ENCODE assay signal across 1 cellular context in genomic region chr3:9713142-9713541, GRCh38.
TF ChIP-seq lines count a peak whose summit lies in the region.

No MANE protein-coding gene starts in this region.

TF ChIP-seq in K562, 482 proteins besides CTCF, POLR2A, EP300 and RAD21:
- 0 out of 2 replicates have a peak, but pooled peaks have one; percentile 33 for TF ChIP-seq MCM3 (IDR thresholded peaks at IDR 0.05)
- no peak for TF ChIP-seq BACH1 (tag; IDR thresholded peaks at IDR 0.05)
- TF ChIP-seq MBD2 (IDR thresholded peaks at IDR 0.05; ENCODE audit: borderline replicate concordance, low read depth) = no peak
- TF ChIP-seq DNMT1 (IDR thresholded peaks at IDR 0.05) = no peak
- no peak for TF ChIP-seq ATF1 (CRISPR knock-in tag; IDR thresholded peaks at IDR 0.05)
- TF ChIP-seq ATF1 (tag; IDR thresholded peaks at IDR 0.05) = no peak
- no peak for TF ChIP-seq NR2C1 (IDR thresholded peaks at IDR 0.05)
- no peak for TF ChIP-seq NR2C1 (tag; IDR thresholded peaks at IDR 0.05)
- no peak for TF ChIP-seq MTA2 (IDR thresholded peaks at IDR 0.05; ENCODE audit: low read depth)
- no peak for TF ChIP-seq PCBP2 (IDR thresholded peaks at IDR 0.05; ENCODE audit: low read depth, low read length, poor library complexity, severe bottlenecking)
- no peak for TF ChIP-seq NELFE (IDR thresholded peaks at IDR 0.05; ENCODE audit: insufficient read depth, insufficient read length)
- 0 out of 2 replicates have a peak, but pooled peaks have one; percentile 18 for TF ChIP-seq EHMT2 (IDR thresholded peaks at IDR 0.05)
- no peak for TF ChIP-seq BRF2 (IDR thresholded peaks at IDR 0.05; ENCODE audit: borderline replicate concordance, insufficient read depth, insufficient read length)
- TF ChIP-seq ZNF133 (CRISPR knock-in tag; IDR thresholded peaks at IDR 0.05) = no peak
- TF ChIP-seq KHSRP (IDR thresholded peaks at IDR 0.05) = no peak
- no peak for TF ChIP-seq TBL1XR1 (IDR thresholded peaks at IDR 0.05; ENCODE audit: low read length in 2 of 2)
- TF ChIP-seq GTF2E2 (tag; IDR thresholded peaks at IDR 0.05) = no peak
- TF ChIP-seq CREB1 (IDR thresholded peaks at IDR 0.05) = no peak
- TF ChIP-seq CREB1 (CRISPR knock-in tag; IDR thresholded peaks at IDR 0.05) = no peak
- no peak for TF ChIP-seq TOE1 (IDR thresholded peaks at IDR 0.05; ENCODE audit: borderline replicate concordance)
- TF ChIP-seq TOE1 (CRISPR knock-in tag; IDR thresholded peaks at IDR 0.05; ENCODE audit: borderline replicate concordance, low read depth) = no peak
- TF ChIP-seq ATF7 (IDR thresholded peaks at IDR 0.05) = no peak
